14 cellular contexts compared by ENCODE assay signal in the genomic region with DNA sequence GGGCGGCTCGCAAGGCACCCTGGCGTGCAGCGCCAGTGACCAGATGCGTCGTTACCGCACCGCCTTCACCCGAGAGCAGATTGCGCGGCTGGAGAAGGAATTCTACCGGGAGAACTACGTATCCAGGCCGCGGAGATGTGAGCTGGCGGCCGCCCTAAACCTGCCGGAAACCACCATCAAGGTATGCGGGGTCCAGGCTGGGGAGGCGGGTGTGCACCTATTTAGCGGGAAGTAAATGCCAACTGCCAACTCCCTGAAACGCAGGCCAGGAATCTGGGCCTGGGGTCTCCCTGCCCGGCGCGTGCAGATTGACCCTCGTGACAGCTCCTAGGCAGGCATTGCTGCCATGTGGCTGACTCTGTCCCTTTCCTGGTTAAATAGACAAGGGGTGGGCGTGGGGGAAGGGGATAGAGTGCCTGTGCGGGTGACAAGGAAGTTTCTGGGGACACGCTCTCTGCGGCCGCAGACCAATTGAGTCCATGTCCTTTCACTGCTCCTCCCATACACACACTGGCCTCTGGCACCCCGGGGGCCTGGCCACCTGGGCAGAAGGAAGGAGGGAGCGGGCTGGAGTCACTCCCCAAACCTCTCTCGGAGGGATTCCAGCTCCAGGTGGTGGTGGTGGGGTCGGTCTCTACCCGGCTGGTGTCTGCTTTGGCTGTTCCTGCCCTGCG. TPM values are rescaled to one million over a fixed set of nuclear protein-coding genes. Genes with fewer than 3 reads are reported as not detected.
DNase-seq lines count a peak whose midpoint lies in the region; FAIRE-seq and TF ChIP-seq lines count a peak whose summit lies in the region.
"Had no signal": no experiment of that assay in that cellular context is flagged by ENCODE, and none has a peak within 500 bp of the region (broad histone marks: within the 10 kb centered on the region; RNA-seq: fewer than 3 reads in every experiment).

No MANE protein-coding gene starts in this region.

- CTCF ChIA-PET in activated naive CD4-positive, alpha-beta T cell treated with anti-CD3 and anti-CD28 coated beads, Interleukin-2, amount 10 ng/mL, durations not matched to agents 7 days and 5 days (lab: Charles Lee) = no interaction called here
- CTCF ChIA-PET in endothelial cell of umbilical vein (lab: Charles Lee) = no interaction called here

- intact Hi-C loops in endothelial cell of umbilical vein (cut with micrococcal nuclease) = no loop called here

- H3K4me3 ChIP-seq in endothelial cell of umbilical vein (replicated peaks in 1 of 3; ENCODE audit: insufficient read depth in 1 of 3, low read depth in 1 of 3, low read length in 3 of 3) = no peak overlapping the region

- H3K4me1 ChIP-seq in endothelial cell of umbilical vein (ENCODE audit: control insufficient read depth, extremely low read depth, insufficient read depth, low read length) = peaks cover 6% of the 10 kb centered on the region

- H3K27ac Mint-ChIP-seq in activated naive CD4-positive, alpha-beta T cell treated with anti-CD3 and anti-CD28 coated beads, Interleukin-2, amount 10 ng/mL, durations not matched to agents 7 days and 5 days = peak overlapping the region; percentile 33
- H3K27ac Mint-ChIP-seq in nephron = no peak overlapping the region
- no peak overlapping the region for H3K27ac Mint-ChIP-seq in type B pancreatic cell
- H3K27ac Mint-ChIP-seq: activated naive CD4-positive, alpha-beta T cell treated with anti-CD3 and anti-CD28 coated beads, Interleukin-2, amount 50 U/mL, for 24 hours had no signal

- no peak overlapping the region for H3K9ac ChIP-seq in endothelial cell of umbilical vein (replicated peaks; ENCODE audit: extremely low read depth, insufficient read depth, low read length)

- H3K4me2 ChIP-seq in endothelial cell of umbilical vein (ENCODE audit: insufficient read depth, low read length) = no peak overlapping the region

- no peak overlapping the region for H3K4me3 Mint-ChIP-seq in activated naive CD4-positive, alpha-beta T cell treated with anti-CD3 and anti-CD28 coated beads, Interleukin-2, amount 10 ng/mL, durations not matched to agents 7 days and 5 days
- H3K4me3 Mint-ChIP-seq in nephron (peak overlapping the region; percentile 20 to 60 (median 32)), type B pancreatic cell (peak overlapping the region; percentile 77)
- H3K4me3 Mint-ChIP-seq: activated naive CD4-positive, alpha-beta T cell treated with anti-CD3 and anti-CD28 coated beads, Interleukin-2, amount 50 U/mL, for 24 hours had no signal

- no peaks in the 10 kb centered on the region for H3K79me2 ChIP-seq in endothelial cell of umbilical vein (ENCODE audit: control insufficient read depth, insufficient read depth, low read length)

- TF ChIP-seq POLR2A in endothelial cell of umbilical vein (IDR thresholded peaks at IDR 0.05; ENCODE audit: low read depth, low read length) = no peak

- H2AFZ ChIP-seq in endothelial cell of umbilical vein (ENCODE audit: low read depth, low read length) = no peak overlapping the region

- H4K20me1 ChIP-seq in endothelial cell of umbilical vein (replicated peaks; ENCODE audit: control insufficient read depth, extremely low read depth, insufficient read depth, low read length) = no peaks in the 10 kb centered on the region

- H3K9me3 ChIP-seq in endothelial cell of umbilical vein (replicated peaks; ENCODE audit: control insufficient read depth, insufficient read depth, low read length) = no peaks in the 10 kb centered on the region
- H3K9me3 ChIP-seq: tibial nerve had no signal

- H3K36me3 ChIP-seq in endothelial cell of umbilical vein (ENCODE audit: control insufficient read depth in 2 of 2, extremely low read depth in 1 of 2, insufficient read depth in 2 of 2, low read length in 2 of 2) = no peaks in the 10 kb centered on the region
- H3K36me3 ChIP-seq: tibial nerve had no signal

- dilution Hi-C loops in endothelial cell of umbilical vein (cut with MboI; ENCODE audit: extremely low pct_ligation_motif_present, low sequenced_read_pairs) = no loop called here

- no peak for DNase-seq in activated naive CD4-positive, alpha-beta T cell treated with anti-CD3 and anti-CD28 coated beads, Interleukin-2, amount 10 ng/mL, durations not matched to agents 7 days and 5 days
- no peak for DNase-seq in activated naive CD4-positive, alpha-beta T cell treated with Interleukin-2 at 50 U/mL for 16 hours
- DNase-seq in endothelial cell of umbilical vein (ENCODE audit: low read depth, low spot score) (no peak), type B pancreatic cell (ENCODE audit: extremely low spot score, unreplicated experiment) (no peak), NCI-H2081 (lab: John Stamatoyannopoulos, UW) (no peak), NCI-H1092 (lab: John Stamatoyannopoulos, UW) (no peak)
- no peak for DNase-seq in effector CD4-positive, alpha-beta T cell
- DNase-seq: NCI-H1694 had no signal

- H3K4me1 Mint-ChIP-seq in activated naive CD4-positive, alpha-beta T cell treated with anti-CD3 and anti-CD28 coated beads, Interleukin-2, amount 10 ng/mL, durations not matched to agents 7 days and 5 days = peaks cover 3% of the 10 kb centered on the region
- H3K4me1 Mint-ChIP-seq in nephron = peaks cover 29% of the 10 kb centered on the region
- H3K4me1 Mint-ChIP-seq in type B pancreatic cell (ENCODE audit: unreplicated experiment) = peaks cover 22% of the 10 kb centered on the region

- H3K9me1 ChIP-seq in endothelial cell of umbilical vein (replicated peaks; ENCODE audit: control insufficient read depth, extremely low read depth, insufficient read depth, low read length) = no peaks in the 10 kb centered on the region

- POLR2A ChIA-PET in endothelial cell of umbilical vein (lab: Charles Lee) = no interaction called here

- no peaks in the 10 kb centered on the region for H3K9me3 Mint-ChIP-seq in activated naive CD4-positive, alpha-beta T cell treated with anti-CD3 and anti-CD28 coated beads, Interleukin-2, amount 10 ng/mL, durations not matched to agents 7 days and 5 days
- H3K9me3 Mint-ChIP-seq in nephron = peaks cover 7% of the 10 kb centered on the region
- no peaks in the 10 kb centered on the region for H3K9me3 Mint-ChIP-seq in type B pancreatic cell
- H3K9me3 Mint-ChIP-seq: activated naive CD4-positive, alpha-beta T cell treated with anti-CD3 and anti-CD28 coated beads, Interleukin-2, amount 50 U/mL, for 24 hours had no signal

- H3K36me3 Mint-ChIP-seq in activated naive CD4-positive, alpha-beta T cell treated with anti-CD3 and anti-CD28 coated beads, Interleukin-2, amount 10 ng/mL, durations not matched to agents 7 days and 5 days = no peaks in the 10 kb centered on the region
- no peaks in the 10 kb centered on the region for H3K36me3 Mint-ChIP-seq in nephron (ENCODE audit: low read depth)
- peaks cover 3% of the 10 kb centered on the region for H3K36me3 Mint-ChIP-seq in type B pancreatic cell
- H3K36me3 Mint-ChIP-seq: activated naive CD4-positive, alpha-beta T cell treated with anti-CD3 and anti-CD28 coated beads, Interleukin-2, amount 50 U/mL, for 24 hours had no signal

- peaks cover 96 to 100% of the 10 kb centered on the region in 2 experiments for H3K27me3 ChIP-seq in endothelial cell of umbilical vein (ENCODE audit: control insufficient read depth in 2 of 2, insufficient read depth in 2 of 2, low read length in 2 of 2)

- FAIRE-seq in endothelial cell of umbilical vein (lab: Jason Lieb, UNC) = no peak

- TF ChIP-seq CTCF in endothelial cell of umbilical vein (IDR thresholded peaks at IDR 0.05; ENCODE audit: extremely low read depth in 1 of 2, insufficient read depth in 1 of 2, low read depth in 1 of 2, low read length in 2 of 2) (no peak), nephron (IDR thresholded peaks at IDR 0.05; ENCODE audit: unreplicated experiment in 3 of 3) (no peak), type B pancreatic cell (conservative IDR thresholded peaks at IDR 0.05) (no peak)

- no peak overlapping the region for H3K27ac ChIP-seq in endothelial cell of umbilical vein (ENCODE audit: insufficient read depth, low read depth, low read length)
- H3K27ac ChIP-seq: skin epidermis, tibial nerve had no signal

- BruUV-seq in endothelial cell of umbilical vein (replicated peaks; lab: Mats Ljungman, UMichigan) = no TSS peak

- H3K27me3 Mint-ChIP-seq in activated naive CD4-positive, alpha-beta T cell treated with anti-CD3 and anti-CD28 coated beads, Interleukin-2, amount 10 ng/mL, durations not matched to agents 7 days and 5 days = peaks cover 100% of the 10 kb centered on the region
- peaks cover 99% of the 10 kb centered on the region for H3K27me3 Mint-ChIP-seq in nephron (ENCODE audit: low read depth)
- peaks cover 96% of the 10 kb centered on the region for H3K27me3 Mint-ChIP-seq in type B pancreatic cell

TF ChIP-seq in endothelial cell of umbilical vein, 7 proteins besides CTCF, POLR2A, EP300 and RAD21 (continues in another document):
- TF ChIP-seq, protein P1, sequence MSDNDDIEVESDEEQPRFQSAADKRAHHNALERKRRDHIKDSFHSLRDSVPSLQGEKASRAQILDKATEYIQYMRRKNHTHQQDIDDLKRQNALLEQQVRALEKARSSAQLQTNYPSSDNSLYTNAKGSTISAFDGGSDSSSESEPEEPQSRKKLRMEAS (IDR thresholded peaks at IDR 0.05; ENCODE audit: insufficient read depth, insufficient read length) = no peak
- TF ChIP-seq EZH2 (IDR thresholded peaks at IDR 0.05; ENCODE audit: borderline replicate concordance, low read depth, low read length, severe bottlenecking) = peak; percentile 70
- no peak for TF ChIP-seq POLR2AphosphoS5 (IDR thresholded peaks at IDR 0.05; ENCODE audit: insufficient read depth, low read depth, low read length)

RNA-seq across cellular contexts. Expression of gene EVX1, which starts 2.7 kb away (rescaled TPM):
- total RNA-seq in endothelial cell of umbilical vein (not detected in 2 replicates), type B pancreatic cell (ENCODE audit: low replicate concordance) (0.41 and 0.71 TPM in 2 replicates)
- polyA plus RNA-seq in endothelial cell of umbilical vein = not detected in 2 replicates
- not detected in 2 replicates for polyA plus RNA-seq in endothelial cell of umbilical vein (2011; cell fraction: cytosol; rRNA removed)
- polyA plus RNA-seq in endothelial cell of umbilical vein (2011; cell fraction: nucleus; rRNA removed) = not detected in 2 replicates
- not detected in 2 replicates for polyA plus RNA-seq in endothelial cell of umbilical vein (2012)
- polyA minus RNA-seq in endothelial cell of umbilical vein = not detected in 2 replicates
- not detected for polyA minus RNA-seq in endothelial cell of umbilical vein (2011; cell fraction: cytosol; rRNA and poly(A)+ RNA removed)
- polyA minus RNA-seq in endothelial cell of umbilical vein (2011; cell fraction: nucleus; rRNA and poly(A)+ RNA removed) = not detected in 2 replicates
- total RNA-seq: activated CD8-positive, alpha-beta memory T cell treated with anti-CD3 and anti-CD28 coated beads for 36 hours; tibial nerve had no signal
- polyA plus RNA-seq: AG04450 had no signal

RNA-seq across cellular contexts. Expression of gene HOXA13, which starts 45.4 kb away (rescaled TPM):
- total RNA-seq in endothelial cell of umbilical vein = 0.09 and 0.22 TPM in 2 replicates
- polyA plus RNA-seq in endothelial cell of umbilical vein = 0.02 TPM in 1 of 2 replicates, not detected in the other
- 0.01 TPM in 2 replicates for polyA plus RNA-seq in endothelial cell of umbilical vein (2011; cell fraction: cytosol; rRNA removed)
- polyA plus RNA-seq in endothelial cell of umbilical vein (2011; cell fraction: nucleus; rRNA removed) = 0.03 TPM in 1 of 2 replicates, not detected in the other
- not detected in 2 replicates for polyA plus RNA-seq in endothelial cell of umbilical vein (2012)
- not detected in 2 replicates for polyA minus RNA-seq in endothelial cell of umbilical vein
- 0.72 TPM for polyA minus RNA-seq in endothelial cell of umbilical vein (2011; cell fraction: cytosol; rRNA and poly(A)+ RNA removed)
- polyA minus RNA-seq in endothelial cell of umbilical vein (2011; cell fraction: nucleus; rRNA and poly(A)+ RNA removed) = not detected in 2 replicates
- total RNA-seq in type B pancreatic cell (ENCODE audit: low replicate concordance) = 0.75 and 1.5 TPM in 2 replicates
- total RNA-seq: activated CD8-positive, alpha-beta memory T cell treated with anti-CD3 and anti-CD28 coated beads for 36 hours had no signal
- polyA plus RNA-seq: AG04450 had no signal
